ENCODE assay signal across 33 cellular contexts in the genomic region with DNA sequence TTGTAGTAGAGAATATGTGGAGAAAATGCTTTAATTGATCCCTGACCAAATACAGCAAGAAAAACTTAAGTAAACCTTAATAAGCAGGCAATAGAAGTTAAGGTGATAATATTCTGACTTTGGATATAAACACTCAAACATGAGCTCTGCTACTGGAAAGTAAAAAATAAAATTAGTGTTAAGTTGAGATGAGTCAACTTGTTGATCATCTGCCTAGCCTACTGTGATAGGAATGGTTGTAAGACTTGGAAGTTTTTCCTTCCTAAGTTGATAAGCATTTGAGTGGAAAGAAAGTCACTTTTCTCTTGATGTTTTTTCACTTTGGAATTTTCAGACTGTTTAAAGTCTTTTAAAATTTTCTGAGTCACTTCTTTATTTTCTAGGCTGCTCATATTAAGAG. TPM values are rescaled to one million over a fixed set of nuclear protein-coding genes. Genes with fewer than 3 reads are reported as not detected.
DNase-seq lines count a peak whose midpoint lies in the region; ATAC-seq, FAIRE-seq and TF ChIP-seq lines count a peak whose summit lies in the region.
"Had no signal": no experiment of that assay in that cellular context is flagged by ENCODE, and none has a peak within 500 bp of the region (broad histone marks: within the 10 kb centered on the region; RNA-seq: fewer than 3 reads in every experiment).

No MANE protein-coding gene starts in this region.

- peaks cover 37% of the 10 kb centered on the region for H3K4me1 Mint-ChIP-seq in mesothelial cell of epicardium
- H3K4me1 Mint-ChIP-seq in CD8-positive, alpha-beta T cell (ENCODE audit: low read depth) = peaks cover 52% of the 10 kb centered on the region

- H4K20me1 ChIP-seq in HepG2 (ENCODE audit: insufficient read depth, low read length) = peaks cover 51% of the 10 kb centered on the region

- H3K4me2 ChIP-seq in HepG2 (ENCODE audit: low read depth, low read length) = no peak overlapping the region
- H3K4me2 ChIP-seq: GM23338 had no signal

- H3K36me3 Mint-ChIP-seq in mesothelial cell of epicardium = peaks cover 33% of the 10 kb centered on the region
- H3K36me3 Mint-ChIP-seq in CD8-positive, alpha-beta T cell = peaks cover 28% of the 10 kb centered on the region

- POLR2A ChIA-PET in HepG2 (lab: Yijun Ruan, JAX) = no interaction called here
- POLR2A ChIA-PET in CD8-positive, alpha-beta T cell (lab: Charles Lee) = no interaction called here

- FAIRE-seq in HepG2 (lab: Jason Lieb, UNC) = no peak
- FAIRE-seq in frontal cortex (lab: Jason Lieb, UNC) = no peak
- FAIRE-seq: D721Med, endothelial cell of umbilical vein, keratinocyte had no signal

- CTCF ChIA-PET in HepG2 (lab: Yijun Ruan, JAX; ENCODE audit: low intra/inter-chr PET ratio, low total read pairs) = no interaction called here
- CTCF ChIA-PET in CD8-positive, alpha-beta T cell (lab: Charles Lee) = no interaction called here

- in situ Hi-C loops in HepG2 (cut with HindIII; ENCODE audit: extremely low pct_ligation_motif_present, low pct_unique_long_range_greater_than_20kb) = no loop called here
- in situ Hi-C loops in astrocyte of the cerebellum (cut with HindIII; ENCODE audit: low sequenced_read_pairs) = no loop called here

- H3K4me3 ChIP-seq in right lobe of liver (no peak overlapping the region), HepG2 (replicated peaks in 1 of 3; ENCODE audit: insufficient read depth in 1 of 3, low read depth in 2 of 3, low read length in 3 of 3) (no peak overlapping the region), astrocyte of the cerebellum (ENCODE audit: low read depth, low read length) (no peak overlapping the region)
- H3K4me3 ChIP-seq in CD8-positive, alpha-beta T cell (ENCODE audit: low read depth, low read length) = no peak overlapping the region
- H3K4me3 ChIP-seq: GM23338, Peyer's patch had no signal

- no TSS peak for BruUV-seq in HepG2 (replicated peaks; lab: Mats Ljungman, UMichigan)

- TF ChIP-seq POLR2A in right lobe of liver (IDR thresholded peaks at IDR 0.05) = no peak
- no peak for TF ChIP-seq POLR2A in HepG2 (IDR thresholded peaks at IDR 0.05; ENCODE audit: insufficient read depth in 1 of 2, low read depth in 2 of 2, low read length in 2 of 2)

- no peaks in the 10 kb centered on the region for H3K27me3 Mint-ChIP-seq in mesothelial cell of epicardium (ENCODE audit: low read depth)
- no peaks in the 10 kb centered on the region for H3K27me3 Mint-ChIP-seq in CD8-positive, alpha-beta T cell (ENCODE audit: low read depth)
- H3K27me3 Mint-ChIP-seq: activated CD4-positive, alpha-beta memory T cell treated with anti-CD3 and anti-CD28 coated beads, Interleukin-2, amount 10 ng/mL, durations not matched to agents 7 days and 5 days; activated naive CD8-positive, alpha-beta T cell treated with anti-CD3 and anti-CD28 coated beads, Interleukin-2, amount 50 U/mL, for 24 hours; brain; naive B cell had no signal

- peaks cover 98% of the 10 kb centered on the region for H3K79me2 ChIP-seq in HepG2 (ENCODE audit: insufficient read depth, low read length)

- H3K4me3 Mint-ChIP-seq in mesothelial cell of epicardium = no peak overlapping the region
- H3K4me3 Mint-ChIP-seq in CD8-positive, alpha-beta T cell = no peak overlapping the region
- H3K4me3 Mint-ChIP-seq: activated CD4-positive, alpha-beta memory T cell treated with anti-CD3 and anti-CD28 coated beads, Interleukin-2, amount 10 ng/mL, durations not matched to agents 7 days and 5 days; activated naive CD8-positive, alpha-beta T cell treated with anti-CD3 and anti-CD28 coated beads, Interleukin-2, amount 50 U/mL, for 24 hours; brain; GM23338 had no signal

- TF ChIP-seq EP300 in HepG2 (IDR thresholded peaks at IDR 0.05; ENCODE audit: low read depth in 2 of 2, low read length in 2 of 2) = no peak
- no peak for TF ChIP-seq EP300 in HepG2 (CRISPR knock-in tag; IDR thresholded peaks at IDR 0.05; ENCODE audit: borderline replicate concordance)

- no peak overlapping the region for H2AFZ ChIP-seq in HepG2 (ENCODE audit: low read length)
- H2AFZ ChIP-seq: GM23338 had no signal

- H3K9me3 ChIP-seq in right lobe of liver (no peaks in the 10 kb centered on the region), HepG2 (ENCODE audit: low read length) (no peaks in the 10 kb centered on the region)
- H3K9me3 ChIP-seq in CD8-positive, alpha-beta T cell (ENCODE audit: low read length) = no peaks in the 10 kb centered on the region
- H3K9me3 ChIP-seq: Peyer's patch had no signal

- no peak for DNase-seq in right lobe of liver
- DNase-seq in HepG2 (ENCODE audit: low spot score) = no peak
- DNase-seq in astrocyte of the cerebellum (ENCODE audit: low read depth) = peak; percentile 12
- no peak for DNase-seq in mesothelial cell of epicardium (ENCODE audit: low spot score in 2 of 2, unreplicated experiment in 2 of 2)
- no peak for DNase-seq in CD8-positive, alpha-beta T cell
- no peak for DNase-seq in activated CD4-positive, CD25-positive, alpha-beta regulatory T cell treated with anti-CD3 and anti-CD28 coated beads, Interleukin-2, amount 50 U/mL, for 72 hours
- no peak for DNase-seq in islet precursor cell
- no peak for DNase-seq in frontal cortex (ENCODE audit: low spot score in 2 of 2)
- DNase-seq: activated CD4-positive, alpha-beta memory T cell treated with anti-CD3 and anti-CD28 coated beads, Interleukin-2, amount 10 ng/mL, durations not matched to agents 7 days and 5 days; activated CD4-positive, alpha-beta T cell treated with anti-CD3 and anti-CD28 coated beads for 1 hour; activated CD8-positive, alpha-beta memory T cell treated with anti-CD3 and anti-CD28 coated beads, Interleukin-2, amount 50 U/mL, for 4 hours; activated naive CD4-positive, alpha-beta T cell; activated naive CD8-positive, alpha-beta T cell treated with anti-CD3 and anti-CD28 coated beads, Interleukin-2, amount 50 U/mL, for 24 hours; DND-41; glutamatergic neuron; KG1; MG63; naive B cell; NCI-H2029 treated with DMSO at 0.1 percent for 48 hours; NCI-H2227 treated with DMSO at 0.1 percent for 48 hours; NCI-H526 treated with DMSO at 0.1 percent for 48 hours; occipital lobe; Peyer's patch; SHP77; stimulated activated CD4-positive, alpha-beta T cell treated with anti-CD3 and anti-CD28 coated beads, Interleukin-15, amount 100 ng/mL, for 24 hours; stimulated activated CD4-positive, alpha-beta T cell treated with anti-CD3 and anti-CD28 coated beads, Interleukin-4, amount 100 ng/mL, for 4 hours; trophoblast cell had no signal

- H3K27ac Mint-ChIP-seq in mesothelial cell of epicardium = peak overlapping the region; percentile 58
- no peak overlapping the region for H3K27ac Mint-ChIP-seq in CD8-positive, alpha-beta T cell
- H3K27ac Mint-ChIP-seq: activated CD4-positive, alpha-beta memory T cell treated with anti-CD3 and anti-CD28 coated beads, Interleukin-2, amount 10 ng/mL, durations not matched to agents 7 days and 5 days; activated naive CD8-positive, alpha-beta T cell treated with anti-CD3 and anti-CD28 coated beads, Interleukin-2, amount 50 U/mL, for 24 hours; brain; GM23338 had no signal

- no peak for TF ChIP-seq RAD21 in HepG2 (CRISPR knock-in tag; IDR thresholded peaks at IDR 0.05)

- H3K36me3 ChIP-seq in right lobe of liver (no peaks in the 10 kb centered on the region), HepG2 (replicated peaks in 1 of 2; ENCODE audit: control insufficient read depth in 1 of 2, insufficient read depth in 2 of 2, low read length in 2 of 2) (peaks cover 0 to 4% of the 10 kb centered on the region in 2 experiments; a peak in 2 of 5 replicates)
- no peaks in the 10 kb centered on the region for H3K36me3 ChIP-seq in CD8-positive, alpha-beta T cell (ENCODE audit: insufficient read depth, low read length)
- H3K36me3 ChIP-seq: Peyer's patch had no signal

- H3K27me3 ChIP-seq in right lobe of liver (no peaks in the 10 kb centered on the region), HepG2 (ENCODE audit: control insufficient read depth in 1 of 2, insufficient read depth in 2 of 2, low read length in 2 of 2) (no peaks in the 10 kb centered on the region)
- no peaks in the 10 kb centered on the region for H3K27me3 ChIP-seq in CD8-positive, alpha-beta T cell (ENCODE audit: insufficient read depth, low read length)
- H3K27me3 ChIP-seq: MG63, Peyer's patch had no signal

- intact Hi-C loops in right lobe of liver (cut with DNase I) (no loop called here), HepG2 (cut with micrococcal nuclease; ENCODE audit: unreplicated experiment) (no loop called here)
- intact Hi-C loops in CD8-positive, alpha-beta T cell (cut with DNase I, micrococcal nuclease) = no loop called here

- TF ChIP-seq CTCF in right lobe of liver (IDR thresholded peaks at IDR 0.05) (no peak), HepG2 (CRISPR knock-in tag; IDR thresholded peaks at IDR 0.05) (no peak), astrocyte of the cerebellum (IDR thresholded peaks at IDR 0.05; ENCODE audit: low read depth, low read length, missing control alignments) (no peak), mesothelial cell of epicardium (IDR thresholded peaks at IDR 0.05; ENCODE audit: unreplicated experiment) (no peak)
- no peak for TF ChIP-seq CTCF in CD8-positive, alpha-beta T cell (IDR thresholded peaks at IDR 0.05)

- no peak overlapping the region for H3K9ac ChIP-seq in HepG2 (ENCODE audit: insufficient read depth, low read depth, low read length)

- ATAC-seq in right lobe of liver = peak in 3 of 4 donors; percentile 23 to 64 (median 46)
- no peak for ATAC-seq in HepG2
- ATAC-seq in CD8-positive, alpha-beta T cell = no peak
- ATAC-seq: activated naive CD8-positive, alpha-beta T cell treated with anti-CD3 and anti-CD28 coated beads, Interleukin-2, amount 50 U/mL, for 24 hours; GM23338 had no signal

- H3K4me1 ChIP-seq in right lobe of liver (peaks cover 0 to 71% (median 21%) of the 10 kb centered on the region in 4 donors), HepG2 (ENCODE audit: insufficient read depth, low read length) (peaks cover 84% of the 10 kb centered on the region)
- H3K4me1 ChIP-seq in CD8-positive, alpha-beta T cell (ENCODE audit: insufficient read depth, low read length) = no peaks in the 10 kb centered on the region

- peaks cover 18% of the 10 kb centered on the region for H3K9me3 Mint-ChIP-seq in mesothelial cell of epicardium
- H3K9me3 Mint-ChIP-seq in CD8-positive, alpha-beta T cell = peaks cover 5% of the 10 kb centered on the region

- no peak overlapping the region for H3K27ac ChIP-seq in right lobe of liver
- no peak overlapping the region for H3K27ac ChIP-seq in HepG2 (ENCODE audit: extremely low read length, insufficient read depth, low read length)
- H3K27ac ChIP-seq in CD8-positive, alpha-beta T cell (ENCODE audit: low read depth, low read length) = no peak overlapping the region
- H3K27ac ChIP-seq: 22Rv1, Peyer's patch had no signal

RNA-seq across cellular contexts. Expression of a gene that starts 26.0 kb away (rescaled TPM):
- total RNA-seq in right lobe of liver = 100 to 1,000 TPM in 1 of 6 experiments, 10 to 100 TPM in 5; 46.5 to 108 (median 59.8) TPM
- 35.2 and 40.8 TPM in 2 replicates for total RNA-seq in HepG2 (2016; rRNA removed; fragmentation: Illumina TruSeq; extraction: Trizol)
- total RNA-seq in HepG2 (2016; cell fraction: cytosol; rRNA removed; fragmentation: Illumina TruSeq; extraction: Trizol; ENCODE audit: low read depth) = 14.0 and 15.3 TPM in 2 replicates
- 34.6 and 36.8 TPM in 2 replicates for total RNA-seq in HepG2 (2016; cell fraction: insoluble cytoplasmic fraction; rRNA removed; fragmentation: Illumina TruSeq; extraction: Trizol)
- total RNA-seq in HepG2 (2016; cell fraction: membrane; rRNA removed; fragmentation: Illumina TruSeq; extraction: Trizol) = 32.2 and 37.5 TPM in 2 replicates
- total RNA-seq in HepG2 (2016; cell fraction: nucleus; rRNA removed; fragmentation: Illumina TruSeq; extraction: Trizol) = 57.1 and 62.9 TPM in 2 replicates
- 52.2 and 56.5 TPM in 2 replicates for polyA plus RNA-seq in HepG2 (2011; rRNA removed)
- polyA plus RNA-seq in HepG2 (2011; cell fraction: cytosol; rRNA removed) = 30.4 and 47.3 TPM in 2 replicates
- 39.2 and 60.6 TPM in 2 replicates for polyA plus RNA-seq in HepG2 (2011; cell fraction: nucleus; rRNA removed)
- 68.6 and 70.3 TPM in 2 replicates for polyA plus RNA-seq in HepG2 (2012)
- polyA plus RNA-seq in HepG2 (2016; cell fraction: cytosol; fragmentation: Illumina TruSeq; extraction: Trizol; ENCODE audit: low read depth) = 8.2 TPM in 2 replicates
- polyA plus RNA-seq in HepG2 (2016; cell fraction: insoluble cytoplasmic fraction; fragmentation: Illumina TruSeq; extraction: Trizol; ENCODE audit: low read depth) = 42.4 and 47.2 TPM in 2 replicates
- polyA plus RNA-seq in HepG2 (2016; cell fraction: membrane; fragmentation: Illumina TruSeq; extraction: Trizol; ENCODE audit: low read depth) = 24.7 and 28.3 TPM in 2 replicates
- polyA plus RNA-seq in HepG2 (2016; cell fraction: nucleus; fragmentation: Illumina TruSeq; extraction: Trizol; ENCODE audit: insufficient read depth, low read depth) = 75.6 and 80.5 TPM in 2 replicates
- 53.2 and 63.9 TPM in 2 replicates for polyA minus RNA-seq in HepG2 (2011; rRNA and poly(A)+ RNA removed; ENCODE audit: low replicate concordance)
- polyA minus RNA-seq in HepG2 (2011; cell fraction: cytosol; rRNA and poly(A)+ RNA removed) = 37.1 and 43.3 TPM in 2 replicates
- polyA minus RNA-seq in HepG2 (2011; cell fraction: nucleus; rRNA and poly(A)+ RNA removed) = 89.9 and 92.1 TPM in 2 replicates
- total RNA-seq in mesothelial cell of epicardium = 77.2 to 87.3 TPM (median 77.4 TPM) in 3 replicates
- total RNA-seq in CD8-positive, alpha-beta T cell = 10 to 100 TPM; 19.4 to 22.5 TPM
- total RNA-seq in frontal cortex = 23.2 TPM

Comparison
In these comparisons a context has a peak if more than half of its experiments do, and no peak if none do; other contexts are left out.
1. ATAC-seq: peak in right lobe of liver (3 of 4); none in HepG2 (single experiment) and CD8-positive, alpha-beta T cell (single experiment).